Comparison of ENCODE assay signal across 35 cellular contexts in genomic region chr3:60144071-60144470, GRCh38.
"Had no signal": no experiment of that assay in that cellular context is flagged by ENCODE, and none has a peak within 500 bp of the region (broad histone marks: within the 10 kb centered on the region; RNA-seq: fewer than 3 reads in every experiment).

No MANE protein-coding gene starts in this region.

- H3K9me3 ChIP-seq: MG63 had no signal

- DNase-seq: Karpas-422, Kasumi-1, MG63, MM.1S, MV-4-11, NCI-H1048, NCI-H1092, NCI-H1092 treated with DMSO at 0.1 percent for 48 hours, NCI-H1105, NCI-H1105 treated with DMSO at 0.1 percent for 48 hours, NCI-H1417, NCI-H1417 treated with DMSO at 0.1 percent for 48 hours, NCI-H1436, NCI-H1436 treated with DMSO at 0.1 percent for 48 hours, NCI-H146, NCI-H1694, NCI-H1694 treated with DMSO at 0.1 percent for 48 hours, NCI-H187, NCI-H187 treated with DMSO at 0.1 percent for 48 hours, NCI-H1930, NCI-H2029, NCI-H2029 treated with DMSO at 0.1 percent for 48 hours, NCI-H2081, NCI-H2081 treated with DMSO at 0.1 percent for 48 hours, NCI-H2107, NCI-H2171, NCI-H2171 treated with DMSO at 0.1 percent for 48 hours, NCI-H2227 treated with DMSO at 0.1 percent for 48 hours, NCI-H226, NCI-H345, NCI-H446, NCI-H446 treated with DMSO at 0.1 percent for 48 hours, NCI-H510A, NCI-H510A treated with DMSO at 0.1 percent for 48 hours, NCI-H524 had no signal

- H3K27me3 ChIP-seq: MG63 had no signal

- H3K36me3 ChIP-seq: MG63 had no signal

- H3K4me3 ChIP-seq: MG63 had no signal
